Comparison of ENCODE assay signal across 2 cellular contexts in genomic region chr6:154919806-154920205, GRCh38.
TF ChIP-seq lines count a peak whose summit lies in the region.

No MANE protein-coding gene starts in this region.

TF ChIP-seq in HepG2, 621 proteins besides CTCF, POLR2A, EP300 and RAD21:
- TF ChIP-seq TRAFD1 (CRISPR knock-in tag; IDR thresholded peaks at IDR 0.05; ENCODE audit: borderline replicate concordance) (no peak), ZNF770 (CRISPR knock-in tag; IDR thresholded peaks at IDR 0.05) (0 out of 2 replicates have a peak, but pooled peaks have one; percentile 2)

TF ChIP-seq in H1, 55 proteins besides CTCF, POLR2A, EP300 and RAD21:
- TF ChIP-seq ATF3 (IDR thresholded peaks at IDR 0.05; ENCODE audit: insufficient read depth, low read depth, low read length), result no peak
- no peak for TF ChIP-seq E2F6 (IDR thresholded peaks at IDR 0.05)
- TF ChIP-seq JUND (IDR thresholded peaks at IDR 0.05; ENCODE audit: low read length), result no peak
- no peak for TF ChIP-seq SRF (IDR thresholded peaks at IDR 0.05; ENCODE audit: low read depth, low read length)
- TF ChIP-seq TCF12 (IDR thresholded peaks at IDR 0.05; ENCODE audit: low read depth, low read length), result no peak
- TF ChIP-seq CREB1 (IDR thresholded peaks at IDR 0.05), result no peak
- TF ChIP-seq BRCA1 (IDR thresholded peaks at IDR 0.05; ENCODE audit: low read depth, low read length), result no peak
- TF ChIP-seq HDAC2 (IDR thresholded peaks at IDR 0.05; ENCODE audit: borderline replicate concordance in 1 of 2, low read depth in 2 of 2, low read length in 2 of 2), result no peak
- no peak for TF ChIP-seq SIN3A (conservative IDR thresholded peaks at IDR 0.05 in 1 of 2, IDR thresholded peaks at IDR 0.05 in 1 of 2; ENCODE audit: low read depth in 1 of 2, low read length in 2 of 2)
- TF ChIP-seq SP4 (IDR thresholded peaks at IDR 0.05; ENCODE audit: low read length), result no peak
- no peak for TF ChIP-seq KDM1A (IDR thresholded peaks at IDR 0.05; ENCODE audit: borderline replicate concordance, low read length)
- no peak for TF ChIP-seq NRF1 (IDR thresholded peaks at IDR 0.05; ENCODE audit: low read depth, low read length)
- TF ChIP-seq MAX (IDR thresholded peaks at IDR 0.05), result no peak
